Comparison of ENCODE assay signal across 8 cellular contexts in genomic region chr6:37381579-37381978, GRCh38. TPM values are rescaled to one million over a fixed set of nuclear protein-coding genes. Genes with fewer than 3 reads are reported as not detected.
DNase-seq lines count a peak whose midpoint lies in the region; ATAC-seq and TF ChIP-seq lines count a peak whose summit lies in the region.

No MANE protein-coding gene starts in this region.

- TF ChIP-seq POLR2A in HCT116 (IDR thresholded peaks at IDR 0.05; ENCODE audit: borderline replicate concordance, extremely low read depth, insufficient read depth, insufficient read length): no peak

- no peaks in the 10 kb centered on the region for H3K9me3 ChIP-seq in HCT116 (ENCODE audit: control insufficient read depth in 1 of 2, insufficient read depth in 1 of 2, low read depth in 1 of 2, low read length in 2 of 2)
- no peaks in the 10 kb centered on the region for H3K9me3 ChIP-seq in aorta (ENCODE audit: control insufficient read depth, low read length)

- peak; percentile 78 for DNase-seq in DMS53 treated with DMSO at 0.1 percent for 48 hours (lab: John Stamatoyannopoulos, UW; ENCODE audit: unreplicated experiment)
- peak; percentile 74 for DNase-seq in HCT116 (ENCODE audit: low read depth, low spot score)
- DNase-seq in NCI-H2227 (lab: John Stamatoyannopoulos, UW; ENCODE audit: unreplicated experiment): peak; percentile 79
- DNase-seq in activated CD4-positive, alpha-beta T cell treated with anti-CD3 and anti-CD28 coated beads, Interleukin-2, amount 10 ng/mL, durations not matched to agents 7 days and 5 days: peak; percentile 54
- DNase-seq in fibroblast of the conjunctiva (ENCODE audit: low read depth): peak; percentile 42
- DNase-seq in pons (ENCODE audit: low spot score): peak; percentile 11
- DNase-seq in aorta: no peak
- DNase-seq in NK-92 (lab: John Stamatoyannopoulos, UW; ENCODE audit: unreplicated experiment): no peak

- H3K4me3 Mint-ChIP-seq in activated CD4-positive, alpha-beta T cell treated with anti-CD3 and anti-CD28 coated beads, Interleukin-2, amount 10 ng/mL, durations not matched to agents 7 days and 5 days: no peak overlapping the region

- H3K36me3 Mint-ChIP-seq in activated CD4-positive, alpha-beta T cell treated with anti-CD3 and anti-CD28 coated beads, Interleukin-2, amount 10 ng/mL, durations not matched to agents 7 days and 5 days (ENCODE audit: low read depth): peaks cover 34% of the 10 kb centered on the region

- no peak overlapping the region for H2AFZ ChIP-seq in HCT116 (ENCODE audit: low read depth, low read length, poor library complexity, severe bottlenecking)

- CTCF ChIA-PET in HCT116 (lab: Charles Lee): interaction anchor here (1.3 kb wide), 1 partner anchor 311 kb away, joined by 4 read pairs; no protein-coding TSS in a partner anchor
- CTCF ChIA-PET in activated CD4-positive, alpha-beta T cell treated with anti-CD3 and anti-CD28 coated beads, Interleukin-2, amount 10 ng/mL, durations not matched to agents 7 days and 5 days (lab: Charles Lee): interaction anchor here (1.0 to 1.8 kb wide), 5 partner anchors 9 to 184 kb away, joined by 3 to 5 read pairs (median 4); no protein-coding TSS in a partner anchor

- H3K36me3 ChIP-seq in HCT116 (ENCODE audit: control insufficient read depth in 1 of 2, insufficient read depth in 2 of 2, low read length in 2 of 2): peaks cover 15 to 18% of the 10 kb centered on the region in 2 experiments
- H3K36me3 ChIP-seq in aorta (ENCODE audit: control insufficient read depth in 1 of 2, insufficient read depth in 2 of 2, low read length in 1 of 2): peaks cover 2 to 9% of the 10 kb centered on the region in 2 donors

- H3K4me1 Mint-ChIP-seq in activated CD4-positive, alpha-beta T cell treated with anti-CD3 and anti-CD28 coated beads, Interleukin-2, amount 10 ng/mL, durations not matched to agents 7 days and 5 days: no peaks in the 10 kb centered on the region

- RAD21 ChIA-PET in HCT116 (lab: Charles Lee; ENCODE audit: low non-redundant PET in 1 of 2, low total read pairs in 2 of 2, uncharacterized antibody in 2 of 2, unreplicated experiment in 2 of 2): no interaction called here

- H3K9me3 Mint-ChIP-seq in activated CD4-positive, alpha-beta T cell treated with anti-CD3 and anti-CD28 coated beads, Interleukin-2, amount 10 ng/mL, durations not matched to agents 7 days and 5 days: no peaks in the 10 kb centered on the region

- H3K27me3 Mint-ChIP-seq in activated CD4-positive, alpha-beta T cell treated with anti-CD3 and anti-CD28 coated beads, Interleukin-2, amount 10 ng/mL, durations not matched to agents 7 days and 5 days: no peaks in the 10 kb centered on the region

- H3K27me3 ChIP-seq in HCT116 (ENCODE audit: insufficient read depth, low read length) (no peaks in the 10 kb centered on the region), aorta (ENCODE audit: control insufficient read depth in 1 of 2, insufficient read depth in 2 of 2, low read length in 1 of 2) (no peaks in the 10 kb centered on the region)

- POLR2A ChIA-PET in HCT116 (lab: Charles Lee): no interaction called here
- POLR2A ChIA-PET in activated CD4-positive, alpha-beta T cell treated with anti-CD3 and anti-CD28 coated beads, Interleukin-2, amount 10 ng/mL, durations not matched to agents 7 days and 5 days (lab: Charles Lee): no interaction called here

- no peaks in the 10 kb centered on the region for H3K9me2 ChIP-seq in HCT116 (ENCODE audit: insufficient read depth)

- H3K9ac ChIP-seq in HCT116 (ENCODE audit: low read length): no peak overlapping the region

- 25 to 36% methylated on average over 2 of the region's 2 CpGs for whole genome bisulfite sequencing in aorta, 2 donors

- no peaks in the 10 kb centered on the region for H4K20me1 ChIP-seq in HCT116 (ENCODE audit: insufficient read depth)

- TSS peak; percentile 29 for BruUV-seq in HCT116 (replicated peaks; lab: Mats Ljungman, UMichigan)

- peak; percentile 73 to 81 (median 77) for TF ChIP-seq CTCF in HCT116 (IDR thresholded peaks at IDR 0.05 in 2 of 3, conservative IDR thresholded peaks at IDR 0.05 in 1 of 3; ENCODE audit: borderline replicate concordance in 1 of 3, insufficient read depth in 1 of 3, low read depth in 2 of 3, low read length in 2 of 3)

- no peak overlapping the region for H3K27ac Mint-ChIP-seq in activated CD4-positive, alpha-beta T cell treated with anti-CD3 and anti-CD28 coated beads, Interleukin-2, amount 10 ng/mL, durations not matched to agents 7 days and 5 days

- H3K79me2 ChIP-seq in HCT116 (ENCODE audit: insufficient read depth, low read length): no peaks in the 10 kb centered on the region; the same call in 1 of the 2 replicates

- intact Hi-C loops in HCT116 (cut with micrococcal nuclease) (loop anchor here (1.0 to 2.0 kb wide), 3 partner anchors 57 to 311 kb away; no protein-coding TSS in a partner anchor), aorta (cut with DNase I) (no loop called here)

- no peak overlapping the region for H3K27ac ChIP-seq in HCT116 (ENCODE audit: low read depth, low read length)
- H3K27ac ChIP-seq in aorta (ENCODE audit: low read depth in 1 of 2, low read length in 2 of 2): no peak overlapping the region

- peak; percentile 72 for TF ChIP-seq RAD21 in HCT116 (IDR thresholded peaks at IDR 0.05; ENCODE audit: low read depth)

- H3K4me3 ChIP-seq in HCT116 (replicated peaks in 1 of 2; ENCODE audit: low read depth in 1 of 2, low read length in 2 of 2): no peak overlapping the region
- no peak overlapping the region for H3K4me3 ChIP-seq in aorta (ENCODE audit: low read length in 2 of 2)

- H3K4me1 ChIP-seq in HCT116 (ENCODE audit: control insufficient read depth in 1 of 2, insufficient read depth in 2 of 2, low read length in 2 of 2) (no peaks in the 10 kb centered on the region), aorta (ENCODE audit: control insufficient read depth in 1 of 2, insufficient read depth in 2 of 2, low read length in 2 of 2) (no peaks in the 10 kb centered on the region)

- ATAC-seq in HCT116 (peak; percentile 91), aorta (ENCODE audit: low FRiP score) (no peak)

- H3K4me2 ChIP-seq in HCT116 (ENCODE audit: low read length): no peak overlapping the region

TF ChIP-seq in HCT116, 20 proteins besides CTCF, POLR2A, EP300 and RAD21:
- TF ChIP-seq REST (IDR thresholded peaks at IDR 0.05; ENCODE audit: low read depth) (peak; percentile 28), ZNF274 (IDR thresholded peaks at IDR 0.05; ENCODE audit: low read depth, low read length) (no peak), POLR2AphosphoS5 (IDR thresholded peaks at IDR 0.05; ENCODE audit: low read depth, low read length) (no peak), TCF7L2 (IDR thresholded peaks at IDR 0.05; ENCODE audit: borderline replicate concordance, extremely low read depth, insufficient read depth, insufficient read length) (no peak), CBX3 (IDR thresholded peaks at IDR 0.05; ENCODE audit: low read depth) (no peak), ZFX (IDR thresholded peaks at IDR 0.05) (no peak), SRF (IDR thresholded peaks at IDR 0.05; ENCODE audit: low read depth) (no peak)

RNA-seq across cellular contexts. Expression of gene RNF8, which starts 27.8 kb away (rescaled TPM):
- total RNA-seq in HCT116 (2021; ENCODE audit: unreplicated experiment) (28.0 TPM), aorta (10 to 100 TPM; 13.9 to 16.4 TPM)
- 16.2 and 19.5 TPM in 2 replicates for polyA plus RNA-seq in HCT116 (2012)
- 10 to 100 TPM; 23.1 to 25.2 TPM for total RNA-seq in activated CD4-positive, alpha-beta T cell treated with anti-CD3 and anti-CD28 coated beads, Interleukin-2, amount 10 ng/mL, durations not matched to agents 7 days and 5 days
- polyA plus RNA-seq in aorta: 10 to 100 TPM; 14.4 to 15.4 TPM

RNA-seq across cellular contexts. Expression of gene CMTR1, which starts 51.4 kb away (rescaled TPM):
- 28.7 TPM for total RNA-seq in HCT116 (2021; ENCODE audit: unreplicated experiment)
- 17.8 and 21.5 TPM in 2 replicates for polyA plus RNA-seq in HCT116 (2012)
- total RNA-seq in activated CD4-positive, alpha-beta T cell treated with anti-CD3 and anti-CD28 coated beads, Interleukin-2, amount 10 ng/mL, durations not matched to agents 7 days and 5 days: 10 to 100 TPM; 90.9 to 92.5 TPM
- total RNA-seq in aorta: 10 to 100 TPM; 31.5 to 43.1 TPM
- 10 to 100 TPM in 1 of 2 donors, 1 to 10 TPM in 1; 7.8 to 33.8 TPM for polyA plus RNA-seq in aorta

Comparison
In these comparisons a context has a peak if more than half of its experiments do, and no peak if none do; other contexts are left out.
1. DNase-seq: peak in DMS53 treated with DMSO at 0.1 percent for 48 hours (single experiment), HCT116 (single experiment), NCI-H2227 (single experiment), activated CD4-positive, alpha-beta T cell treated with anti-CD3 and anti-CD28 coated beads, Interleukin-2, amount 10 ng/mL, durations not matched to agents 7 days and 5 days (single experiment), fibroblast of the conjunctiva (single experiment) and pons (single experiment); none in aorta (0 of 2) and NK-92 (single experiment).